17 cellular contexts compared by ENCODE assay signal in genomic region chrX:13293700-13294099, GRCh38. TPM values are rescaled to one million over a fixed set of nuclear protein-coding genes. Genes with fewer than 3 reads are reported as not detected.
DNase-seq lines count a peak whose midpoint lies in the region; ATAC-seq, FAIRE-seq and TF ChIP-seq lines count a peak whose summit lies in the region.
"Had no signal": no experiment of that assay in that cellular context is flagged by ENCODE, and none has a peak within 500 bp of the region (broad histone marks: within the 10 kb centered on the region; RNA-seq: fewer than 3 reads in every experiment).

No MANE protein-coding gene starts in this region.

- DNase-seq in NCI-H1092 treated with DMSO at 0.1 percent for 48 hours (lab: John Stamatoyannopoulos, UW), result peak; percentile 69
- no peak for DNase-seq in NCI-H1092 (lab: John Stamatoyannopoulos, UW)
- DNase-seq in NCI-H510A (lab: John Stamatoyannopoulos, UW), result peak; percentile 2
- DNase-seq in epithelial cell of esophagus (ENCODE audit: low read depth), result peak; percentile 88
- peak; percentile 3 for DNase-seq in urothelium cell line (ENCODE audit: low spot score)
- DNase-seq in activated CD4-positive, alpha-beta T cell treated with anti-CD3 and anti-CD28 coated beads for 36 hours, result no peak
- DNase-seq: activated CD4-positive, alpha-beta memory T cell treated with anti-CD3 and anti-CD28 coated beads for 36 hours; activated naive CD4-positive, alpha-beta T cell; mesendoderm; occipital lobe; thyroid gland had no signal

- CTCF ChIA-PET in activated CD4-positive, alpha-beta T cell treated with anti-CD3 and anti-CD28 coated beads for 36 hours (lab: Charles Lee), result no interaction called here

- no peaks in the 10 kb centered on the region for H3K36me3 Mint-ChIP-seq in activated CD4-positive, alpha-beta T cell treated with anti-CD3 and anti-CD28 coated beads for 36 hours (ENCODE audit: low read depth)
- H3K36me3 Mint-ChIP-seq: activated CD4-positive, alpha-beta memory T cell treated with anti-CD3 and anti-CD28 coated beads for 36 hours had no signal

- H3K4me1 Mint-ChIP-seq in activated CD4-positive, alpha-beta T cell treated with anti-CD3 and anti-CD28 coated beads for 36 hours, result no peaks in the 10 kb centered on the region

- H3K27me3 Mint-ChIP-seq in activated CD4-positive, alpha-beta T cell treated with anti-CD3 and anti-CD28 coated beads for 36 hours, result no peaks in the 10 kb centered on the region
- H3K27me3 Mint-ChIP-seq: activated CD4-positive, alpha-beta memory T cell treated with anti-CD3 and anti-CD28 coated beads for 36 hours had no signal

- no peak for TF ChIP-seq CTCF in epithelial cell of esophagus (IDR thresholded peaks at IDR 0.05; ENCODE audit: insufficient read depth, low read depth, low read length, missing control alignments)

- no peak for ATAC-seq in GM19395 (IDR thresholded peaks at IDR 0.05; ENCODE audit: unreplicated experiment)
- ATAC-seq in activated CD4-positive, alpha-beta T cell treated with anti-CD3 and anti-CD28 coated beads for 36 hours, result no peak
- ATAC-seq in HG02981 (IDR thresholded peaks at IDR 0.05; ENCODE audit: unreplicated experiment), result no peak

- no peaks in the 10 kb centered on the region for H3K9me3 Mint-ChIP-seq in activated CD4-positive, alpha-beta T cell treated with anti-CD3 and anti-CD28 coated beads for 36 hours (ENCODE audit: low read depth)
- H3K9me3 Mint-ChIP-seq: activated CD4-positive, alpha-beta memory T cell treated with anti-CD3 and anti-CD28 coated beads for 36 hours had no signal

- intact Hi-C loops in activated CD4-positive, alpha-beta T cell treated with anti-CD3 and anti-CD28 coated beads for 36 hours (cut with DNase I, micrococcal nuclease), result no loop called here

- no peak for FAIRE-seq in urothelium cell line (lab: Jason Lieb, UNC)
- FAIRE-seq: A204.1 had no signal

- no peak overlapping the region for H3K4me3 Mint-ChIP-seq in activated CD4-positive, alpha-beta T cell treated with anti-CD3 and anti-CD28 coated beads for 36 hours
- H3K4me3 Mint-ChIP-seq: activated CD4-positive, alpha-beta memory T cell treated with anti-CD3 and anti-CD28 coated beads for 36 hours had no signal

- no peak overlapping the region for H3K4me3 ChIP-seq in epithelial cell of esophagus (ENCODE audit: low read length)
- H3K4me3 ChIP-seq: thyroid gland had no signal

- POLR2A ChIA-PET in activated CD4-positive, alpha-beta T cell treated with anti-CD3 and anti-CD28 coated beads for 36 hours (lab: Charles Lee), result no interaction called here

- no peak overlapping the region for H3K27ac Mint-ChIP-seq in activated CD4-positive, alpha-beta T cell treated with anti-CD3 and anti-CD28 coated beads for 36 hours
- H3K27ac Mint-ChIP-seq: activated CD4-positive, alpha-beta memory T cell treated with anti-CD3 and anti-CD28 coated beads for 36 hours had no signal

RNA-seq across cellular contexts. Expression of gene ATXN3L, which starts 26.2 kb away (rescaled TPM):
- total RNA-seq in activated CD4-positive, alpha-beta T cell treated with anti-CD3 and anti-CD28 coated beads for 36 hours, result not detected
- total RNA-seq: activated CD4-positive, alpha-beta memory T cell treated with anti-CD3 and anti-CD28 coated beads for 36 hours; cardiac septum; epithelial cell of proximal tubule; occipital lobe; RPMI7951; thyroid gland had no signal

Comparison
In these comparisons a context has a peak if more than half of its experiments do, and no peak if none do; other contexts are left out.
1. DNase-seq: peak in NCI-H1092 treated with DMSO at 0.1 percent for 48 hours (single experiment), NCI-H510A (single experiment), epithelial cell of esophagus (single experiment) and urothelium cell line (single experiment); none in NCI-H1092 (single experiment) and activated CD4-positive, alpha-beta T cell treated with anti-CD3 and anti-CD28 coated beads for 36 hours (single experiment).